12 cellular contexts compared by ENCODE assay signal in the genomic region with DNA sequence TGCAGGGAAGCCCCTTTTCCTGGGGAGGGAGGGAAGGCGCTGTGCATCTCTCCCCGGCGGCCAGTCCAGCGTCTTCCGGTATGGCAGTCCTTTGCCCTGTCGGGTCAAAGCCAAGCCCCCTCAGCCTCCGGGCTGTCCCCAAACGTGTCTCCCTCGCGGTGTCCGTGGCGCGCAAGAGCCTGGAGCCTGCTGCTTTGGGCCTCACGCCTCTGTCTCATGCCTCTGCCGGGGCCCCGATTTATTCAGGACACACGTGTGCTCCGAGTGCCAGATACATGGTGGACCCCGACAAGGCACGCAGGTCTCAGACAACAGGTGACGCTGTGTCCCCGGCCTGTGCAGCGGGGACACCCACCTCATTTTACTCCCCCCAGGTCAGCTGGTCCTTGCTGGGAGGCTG.
DNase-seq lines count a peak whose midpoint lies in the region; ATAC-seq and TF ChIP-seq lines count a peak whose summit lies in the region.
"Had no signal": no experiment of that assay in that cellular context is flagged by ENCODE, and none has a peak within 500 bp of the region (broad histone marks: within the 10 kb centered on the region; RNA-seq: fewer than 3 reads in every experiment).

No MANE protein-coding gene starts in this region.

- TF ChIP-seq CTCF in chondrocyte (IDR thresholded peaks at IDR 0.05) (no peak), kidney epithelial cell (IDR thresholded peaks at IDR 0.05; ENCODE audit: insufficient read depth, low read length, poor library complexity, severe bottlenecking) (no peak), testis (IDR thresholded peaks at IDR 0.05) (no peak), foreskin keratinocyte (conservative IDR thresholded peaks at IDR 0.05) (no peak)

- 30 to 38% methylated on average over 15 to 22 of the region's 23 CpGs for WGBS in testis, 2 donors

- H3K4me3 ChIP-seq in kidney epithelial cell (ENCODE audit: low read depth, low read length) (peak overlapping the region; percentile 41), testis (peak overlapping the region; percentile 34 to 58)
- H3K4me3 ChIP-seq: skin epidermis had no signal

- H3K4me1 Mint-ChIP-seq in activated T-cell treated with anti-CD3 and anti-CD28 coated beads, Interleukin-2, amount 50 U/mL, for 72 hours (ENCODE audit: low read depth), result peaks cover 12% of the 10 kb centered on the region
- H3K4me1 Mint-ChIP-seq in chondrocyte (ENCODE audit: low read depth), result peaks cover 25% of the 10 kb centered on the region

- no peaks in the 10 kb centered on the region for H3K36me3 ChIP-seq in kidney epithelial cell (ENCODE audit: control insufficient read depth, insufficient read depth, low read length)
- H3K36me3 ChIP-seq in testis (ENCODE audit: low read depth, missing control alignments), result no peaks in the 10 kb centered on the region

- H3K9me3 Mint-ChIP-seq in activated T-cell treated with anti-CD3 and anti-CD28 coated beads, Interleukin-2, amount 50 U/mL, for 72 hours, result no peaks in the 10 kb centered on the region
- peaks cover 3% of the 10 kb centered on the region for H3K9me3 Mint-ChIP-seq in chondrocyte (ENCODE audit: low read depth)
- H3K9me3 Mint-ChIP-seq: activated B cell treated with CpG ODN at 0.5 μM for 24 hours; activated T-helper 1 cell treated with anti-CD3 and anti-CD28 coated beads, Interleukin-12 subunit alpha, Interleukin-12 subunit beta, Interleukin-2, Interleukin-4 antibody, amounts not matched to agents 30 ng/mL and 10 ng/mL and 1 ng/mL, durations not matched to agents 14 hours and 24 hours and 36 hours had no signal

- TF ChIP-seq POLR2A in testis (IDR thresholded peaks at IDR 0.05), result no peak

- H3K27me3 Mint-ChIP-seq in activated T-cell treated with anti-CD3 and anti-CD28 coated beads, Interleukin-2, amount 50 U/mL, for 72 hours (ENCODE audit: low read depth), result peaks cover 18% of the 10 kb centered on the region
- peaks cover 13% of the 10 kb centered on the region for H3K27me3 Mint-ChIP-seq in chondrocyte (ENCODE audit: low read depth)

- no peaks in the 10 kb centered on the region for H3K36me3 Mint-ChIP-seq in activated T-cell treated with anti-CD3 and anti-CD28 coated beads, Interleukin-2, amount 50 U/mL, for 72 hours (ENCODE audit: insufficient read depth in 2 of 2)
- no peaks in the 10 kb centered on the region for H3K36me3 Mint-ChIP-seq in chondrocyte (ENCODE audit: low read depth)

- H3K9me3 ChIP-seq in testis, result no peaks in the 10 kb centered on the region

- intact Hi-C loops in testis (cut with DNase I; ENCODE audit: low total_unique reads), result no loop called here

- H3K4me3 Mint-ChIP-seq in activated T-cell treated with anti-CD3 and anti-CD28 coated beads, Interleukin-2, amount 50 U/mL, for 72 hours, result peak overlapping the region; percentile 75 to 80
- peak overlapping the region; percentile 16 for H3K4me3 Mint-ChIP-seq in chondrocyte (ENCODE audit: unreplicated experiment)
- H3K4me3 Mint-ChIP-seq: activated B cell treated with CpG ODN at 0.5 μM for 24 hours had no signal

- H3K27ac Mint-ChIP-seq in activated T-cell treated with anti-CD3 and anti-CD28 coated beads, Interleukin-2, amount 50 U/mL, for 72 hours, result no peak overlapping the region
- H3K27ac Mint-ChIP-seq in chondrocyte (ENCODE audit: unreplicated experiment), result no peak overlapping the region
- H3K27ac Mint-ChIP-seq: activated B cell treated with CpG ODN at 0.5 μM for 24 hours; activated T-helper 1 cell treated with anti-CD3 and anti-CD28 coated beads, Interleukin-12 subunit alpha, Interleukin-12 subunit beta, Interleukin-2, Interleukin-4 antibody, amounts not matched to agents 30 ng/mL and 10 ng/mL and 1 ng/mL, durations not matched to agents 14 hours and 24 hours and 36 hours had no signal

- H3K4me1 ChIP-seq in testis, result peaks cover 39% of the 10 kb centered on the region
- no peaks in the 10 kb centered on the region for H3K4me1 ChIP-seq in foreskin keratinocyte

- peaks cover 25% of the 10 kb centered on the region for H3K27me3 ChIP-seq in kidney epithelial cell (ENCODE audit: control insufficient read depth, insufficient read depth, low read length)
- no peaks in the 10 kb centered on the region for H3K27me3 ChIP-seq in testis
- peaks cover 62% of the 10 kb centered on the region for H3K27me3 ChIP-seq in foreskin keratinocyte

- ATAC-seq in activated T-cell treated with anti-CD3 and anti-CD28 coated beads, Interleukin-2, amount 50 U/mL, for 72 hours (replicated peaks in 1 of 2), result no peak
- ATAC-seq in HG02759 (IDR thresholded peaks at IDR 0.05; ENCODE audit: unreplicated experiment) (no peak), foreskin keratinocyte (no peak), GM21737 (IDR thresholded peaks at IDR 0.05; ENCODE audit: unreplicated experiment) (no peak)
- ATAC-seq: HepG2 had no signal

- H3K27ac ChIP-seq in testis (no peak overlapping the region), foreskin keratinocyte (no peak overlapping the region)

- DNase-seq in activated T-cell treated with anti-CD3 and anti-CD28 coated beads, Interleukin-2, amount 50 U/mL, for 72 hours, result peak in 1 of 2 donors; percentile 5
- no peak for DNase-seq in activated T-cell treated with anti-CD3 and anti-CD28 coated beads, Interleukin-2, amount 50 U/mL, for 1 hour
- DNase-seq in chondrocyte (ENCODE audit: low spot score) (no peak), kidney epithelial cell (ENCODE audit: low read depth) (no peak), testis (no peak), foreskin keratinocyte (no peak)
- DNase-seq: activated B cell treated with CpG ODN at 0.5 μM for 24 hours had no signal
